8 cellular contexts compared by ENCODE assay signal in the genomic region with DNA sequence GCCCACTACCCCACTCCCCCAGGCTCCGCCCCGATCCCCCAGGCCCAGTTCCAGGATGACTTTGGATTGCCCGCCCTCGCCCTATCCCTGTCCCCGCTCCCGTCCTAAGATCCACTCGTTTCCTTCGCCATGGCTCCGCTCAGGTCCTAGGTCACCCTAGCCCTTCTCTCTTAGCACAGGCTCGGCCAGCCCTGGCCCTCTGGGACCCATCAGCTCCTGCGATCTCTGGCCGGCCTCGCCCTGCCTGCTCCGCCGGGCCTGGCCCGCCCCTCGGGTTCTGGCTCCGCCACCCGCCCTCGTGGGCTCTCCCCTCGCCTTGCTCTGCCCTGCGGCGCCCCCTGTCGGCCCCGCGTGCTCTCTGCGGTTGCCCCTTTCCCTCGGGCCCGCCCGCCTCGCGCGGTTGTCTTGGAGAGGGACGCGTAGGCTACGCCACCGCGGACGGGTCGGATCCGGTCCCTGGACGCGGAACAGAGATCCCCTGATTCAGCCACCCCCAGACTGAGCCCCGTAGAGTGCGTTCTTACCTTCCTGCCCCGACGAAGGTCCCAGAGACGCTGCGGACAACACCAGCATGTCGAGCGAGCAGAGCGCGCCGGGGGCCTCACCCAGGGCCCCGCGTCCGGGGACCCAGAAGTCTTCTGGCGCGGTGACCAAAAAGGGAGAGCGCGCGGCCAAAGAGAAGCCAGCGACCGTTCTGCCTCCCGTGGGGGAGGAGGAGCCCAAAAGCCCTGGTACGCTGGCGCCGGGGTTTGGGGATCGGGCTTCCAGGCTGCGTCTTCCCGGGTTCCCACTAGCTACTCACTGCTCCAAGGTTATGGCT. TPM values are rescaled to one million over a fixed set of nuclear protein-coding genes. Genes with fewer than 3 reads are reported as not detected.
DNase-seq lines count a peak whose midpoint lies in the region; ATAC-seq and TF ChIP-seq lines count a peak whose summit lies in the region.

LRRC71 (plus strand) TSS at position 400 of the 820 bp plus-strand sequence; CDS start at position 572, 172 bp downstream.

- H3K4me1 ChIP-seq in SJSA1 (replicated peaks) (peaks cover 10% of the 10 kb centered on the region), uterus (peaks cover 0 to 9% of the 10 kb centered on the region in 2 donors)

- H3K36me3 ChIP-seq in SJSA1: no peaks in the 10 kb centered on the region
- H3K36me3 ChIP-seq in uterus: no peaks in the 10 kb centered on the region

- intact Hi-C loops in cardiac septum (cut with DNase I): loop anchor here (2.0 kb wide), 1 partner anchor 26 kb away; no protein-coding TSS in a partner anchor
- intact Hi-C loops in uterus (cut with DNase I; ENCODE audit: low total_unique reads): no loop called here

- H3K27ac ChIP-seq in SJSA1 (no peak within 1 kb of the TSS), uterus (no peak within 1 kb of the TSS)

- ATAC-seq in GM18861 (IDR thresholded peaks at IDR 0.05; ENCODE audit: unreplicated experiment): no peak

- DNase-seq in AG20443 (ENCODE audit: low spot score) (peak; percentile 98), HEK293T (ENCODE audit: extremely low spot score) (peak; percentile 99), SJSA1 (ENCODE audit: low read depth in 1 of 2, low spot score in 2 of 2) (peak; percentile 82 to 84), cardiac septum (ENCODE audit: low spot score) (peak; percentile 86), pons (ENCODE audit: low spot score) (peak; percentile 29), uterus (peak; percentile 64 to 79)
- DNase-seq in activated naive CD8-positive, alpha-beta T cell treated with anti-CD3 and anti-CD28 coated beads for 36 hours: peak; percentile 85

- H3K36me3 Mint-ChIP-seq in activated naive CD8-positive, alpha-beta T cell treated with anti-CD3 and anti-CD28 coated beads for 36 hours: no peaks in the 10 kb centered on the region

- peak; percentile 64 to 96 (median 80) for TF ChIP-seq CTCF in uterus (IDR thresholded peaks at IDR 0.05)

- no peaks in the 10 kb centered on the region for H3K9me3 Mint-ChIP-seq in activated naive CD8-positive, alpha-beta T cell treated with anti-CD3 and anti-CD28 coated beads for 36 hours

- POLR2A ChIA-PET in HEK293T (lab: Yijun Ruan, JAX): interaction anchor here (1.7 kb wide), 1 partner anchor 192 kb away, joined by 3 read pairs; the partner anchor contains the start of genes ISG20L2 and METTL25B

- TF ChIP-seq POLR2A in uterus (IDR thresholded peaks at IDR 0.05): no peak

- peak within 1 kb of the TSS; percentile 16 for H3K4me3 Mint-ChIP-seq in activated naive CD8-positive, alpha-beta T cell treated with anti-CD3 and anti-CD28 coated beads for 36 hours

- H3K9me3 ChIP-seq in SJSA1 (replicated peaks) (0 out of 2 replicates have a peak, but pooled peaks cover 5% of the 10 kb centered on the region), uterus (no peaks in the 10 kb centered on the region)

- H3K4me3 ChIP-seq in SJSA1 (no peak within 1 kb of the TSS), uterus (no peak within 1 kb of the TSS)

- H3K27me3 Mint-ChIP-seq in activated naive CD8-positive, alpha-beta T cell treated with anti-CD3 and anti-CD28 coated beads for 36 hours: peaks cover 82% of the 10 kb centered on the region

- H3K27me3 ChIP-seq in SJSA1 (replicated peaks): peaks cover 41% of the 10 kb centered on the region
- peaks cover 4 to 14% of the 10 kb centered on the region in 2 donors for H3K27me3 ChIP-seq in uterus

- CTCF ChIA-PET in HEK293T (lab: Yijun Ruan, JAX): interaction anchor here (0.6 to 1.8 kb wide), 19 partner anchors 8 to 296 kb away, joined by 3 to 8 read pairs (median 3); partner anchors contain the start of gene NTRK1

- H3K27ac Mint-ChIP-seq in activated naive CD8-positive, alpha-beta T cell treated with anti-CD3 and anti-CD28 coated beads for 36 hours: no peak within 1 kb of the TSS

- peaks cover 5% of the 10 kb centered on the region for H3K4me1 Mint-ChIP-seq in activated naive CD8-positive, alpha-beta T cell treated with anti-CD3 and anti-CD28 coated beads for 36 hours

TF ChIP-seq in HEK293T, 16 proteins besides CTCF, POLR2A, EP300 and RAD21:
- TF ChIP-seq CTBP1 (IDR thresholded peaks at IDR 0.05; ENCODE audit: borderline replicate concordance) (no peak), ARNT (IDR thresholded peaks at IDR 0.05) (peak; percentile 57; the same call in 1 of the 2 replicates), SUZ12 (IDR thresholded peaks at IDR 0.05) (no peak), L3MBTL2 (conservative IDR thresholded peaks at IDR 0.05) (peak; percentile 53; the same call in 1 of the 2 replicates), LEF1 (IDR thresholded peaks at IDR 0.05; ENCODE audit: borderline replicate concordance) (no peak)
- TF ChIP-seq, protein P1, sequence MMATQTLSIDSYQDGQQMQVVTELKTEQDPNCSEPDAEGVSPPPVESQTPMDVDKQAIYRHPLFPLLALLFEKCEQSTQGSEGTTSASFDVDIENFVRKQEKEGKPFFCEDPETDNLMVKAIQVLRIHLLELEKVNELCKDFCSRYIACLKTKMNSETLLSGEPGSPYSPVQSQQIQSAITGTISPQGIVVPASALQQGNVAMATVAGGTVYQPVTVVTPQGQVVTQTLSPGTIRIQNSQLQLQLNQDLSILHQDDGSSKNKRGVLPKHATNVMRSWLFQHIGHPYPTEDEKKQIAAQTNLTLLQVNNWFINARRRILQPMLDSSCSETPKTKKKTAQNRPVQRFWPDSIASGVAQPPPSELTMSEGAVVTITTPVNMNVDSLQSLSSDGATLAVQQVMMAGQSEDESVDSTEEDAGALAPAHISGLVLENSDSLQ (IDR thresholded peaks at IDR 0.05): no peak

RNA-seq across cellular contexts. Expression of gene LRRC71, which starts in this region (rescaled TPM):
- not detected in 2 replicates for total RNA-seq in SJSA1 (2014; rRNA removed; shearing (Covaris generic))
- not detected for total RNA-seq in activated naive CD8-positive, alpha-beta T cell treated with anti-CD3 and anti-CD28 coated beads for 36 hours
- not detected for total RNA-seq in cardiac septum
- 1 to 10 TPM in 1 of 4 donors, under 1 TPM in 2, not detected in 1; 0.48 to 3.8 (median 0.91) TPM for total RNA-seq in uterus

Comparison
In these comparisons a context has a peak if more than half of its experiments do, and no peak if none do; other contexts are left out.
1. Peak in DNase-seq in SJSA1; RNA of the gene not detected or under 1 TPM.
2. Peak in DNase-seq in activated naive CD8-positive, alpha-beta T cell treated with anti-CD3 and anti-CD28 coated beads for 36 hours; RNA of the gene not detected or under 1 TPM.
3. Peak in DNase-seq in cardiac septum; RNA of the gene not detected or under 1 TPM.
4. DNase-seq: peak in every context shown above with its lines; median percentile 99 in HEK293T; 98 in AG20443; 86 in cardiac septum; 85 in activated naive CD8-positive, alpha-beta T cell treated with anti-CD3 and anti-CD28 coated beads for 36 hours; 83 in SJSA1; 72 in uterus; 29 in pons.